8 cellular contexts compared by ENCODE assay signal in genomic region chr12:55973598-55974307, GRCh38. TPM values are rescaled to one million over a fixed set of nuclear protein-coding genes. Genes with fewer than 3 reads are reported as not detected.
A peak's percentile ranks its signal among the peaks of the same experiment; 100 is the strongest.
DNase-seq lines count a peak whose midpoint lies in the region; ATAC-seq and TF ChIP-seq lines count a peak whose summit lies in the region.

Gene RAB5B, plus strand, starts transcription at chr12:55974078. Its CDS starts 12,883 bp downstream, at chr12:55986961.

- H3K4me3 ChIP-seq in testis: peak within 1 kb of the TSS; percentile 95 to 100

- no peaks in the 10 kb centered on the region for H3K27me3 ChIP-seq in testis

- TF ChIP-seq POLR2A in GM10847 (IDR thresholded peaks at IDR 0.05; ENCODE audit: extremely low read depth, insufficient read length) (peak; percentile 86), testis (IDR thresholded peaks at IDR 0.05) (peak; percentile 93)

- H3K27me3 Mint-ChIP-seq in activated naive CD8-positive, alpha-beta T cell treated with anti-CD3 and anti-CD28 coated beads for 36 hours: no peaks in the 10 kb centered on the region

- H3K4me1 ChIP-seq in testis: peaks cover 32% of the 10 kb centered on the region

- H3K36me3 Mint-ChIP-seq in activated naive CD8-positive, alpha-beta T cell treated with anti-CD3 and anti-CD28 coated beads for 36 hours: peaks cover 10% of the 10 kb centered on the region

- peaks cover 29% of the 10 kb centered on the region for H3K4me1 Mint-ChIP-seq in activated naive CD8-positive, alpha-beta T cell treated with anti-CD3 and anti-CD28 coated beads for 36 hours

- DNase-seq in NCI-H1105 (lab: John Stamatoyannopoulos, UW) (peak; percentile 96), SKM-1 (lab: John Stamatoyannopoulos, UW; ENCODE audit: unreplicated experiment) (peak; percentile 92), glomerular visceral epithelial cell (ENCODE audit: extremely low spot score) (peak; percentile 100), omental fat pad (ENCODE audit: low spot score) (peak; percentile 89), testis (peak; percentile 100)
- peak; percentile 98 for DNase-seq in activated naive CD8-positive, alpha-beta T cell treated with anti-CD3 and anti-CD28 coated beads for 36 hours

- H3K27ac ChIP-seq in testis: peak within 1 kb of the TSS; percentile 97 to 99

- no peaks in the 10 kb centered on the region for H3K9me3 ChIP-seq in testis

- WGBS in testis, 2 donors: 0% methylated on average over 36 to 39 of the region's 39 CpGs

- intact Hi-C loops in testis (cut with DNase I; ENCODE audit: low total_unique reads): no loop called here

- no peak within 1 kb of the TSS for H3K27ac Mint-ChIP-seq in activated naive CD8-positive, alpha-beta T cell treated with anti-CD3 and anti-CD28 coated beads for 36 hours

- H3K4me3 Mint-ChIP-seq in activated naive CD8-positive, alpha-beta T cell treated with anti-CD3 and anti-CD28 coated beads for 36 hours: no peak within 1 kb of the TSS

- no peak for TF ChIP-seq CTCF in omental fat pad (IDR thresholded peaks at IDR 0.05)
- peak; percentile 25 to 65 (median 46) for TF ChIP-seq CTCF in testis (IDR thresholded peaks at IDR 0.05)

- H3K36me3 ChIP-seq in testis (ENCODE audit: low read depth, missing control alignments): no peaks in the 10 kb centered on the region

- no peaks in the 10 kb centered on the region for H3K9me3 Mint-ChIP-seq in activated naive CD8-positive, alpha-beta T cell treated with anti-CD3 and anti-CD28 coated beads for 36 hours

- ATAC-seq in HG02642 (IDR thresholded peaks at IDR 0.05; ENCODE audit: poor library complexity, unreplicated experiment) (peak; percentile 91), omental fat pad (ENCODE audit: low FRiP score) (peak; percentile 97)

RNA-seq across cellular contexts. Expression of gene RAB5B, which starts in this region (rescaled TPM):
- total RNA-seq in activated naive CD8-positive, alpha-beta T cell treated with anti-CD3 and anti-CD28 coated beads for 36 hours: 10 to 100 TPM; 24.5 to 25.3 TPM
- total RNA-seq in omental fat pad: 10 to 100 TPM; 46.2 to 71.5 (median 64.8) TPM
- total RNA-seq in testis: 100 to 1,000 TPM; 144 to 198 TPM
- polyA plus RNA-seq in testis (ENCODE audit: insufficient read depth, low read depth, low replicate concordance): 139 TPM

Comparison
In these comparisons a context has a peak if more than half of its experiments do, and no peak if none do; other contexts are left out.
1. Peak in every context shown above with its lines: DNase-seq, ATAC-seq, H3K4me3 ChIP-seq and H3K27ac ChIP-seq.
2. CTCF ChIP-seq: peak in testis (3 of 3); none in omental fat pad (0 of 3).